8 cellular contexts compared by ENCODE assay signal in genomic region chr5:99177796-99178195, GRCh38.
"Had no signal": no experiment of that assay in that cellular context is flagged by ENCODE, and none has a peak within 500 bp of the region (broad histone marks: within the 10 kb centered on the region; RNA-seq: fewer than 3 reads in every experiment).

No MANE protein-coding gene starts in this region.

- H3K9me3 Mint-ChIP-seq: IgD-negative memory B cell had no signal

- H3K4me2 ChIP-seq: KMS-11 had no signal

- H3K4me3 ChIP-seq: K562 had no signal

- H3K4me1 Mint-ChIP-seq: IgD-negative memory B cell had no signal

- ATAC-seq: K562 had no signal

- DNase-seq: IMR-90, KBM-7, KG1 had no signal

- H3K9ac ChIP-seq: KMS-11 had no signal

- FAIRE-seq: HTR-8/SVneo, K562 had no signal

- H3K36me3 Mint-ChIP-seq: IgD-negative memory B cell had no signal

- H3K27ac ChIP-seq: HL-60, KMS-11 had no signal

- H3K4me3 Mint-ChIP-seq: IgD-negative memory B cell had no signal

- H3K27ac Mint-ChIP-seq: IgD-negative memory B cell had no signal

- H3K27me3 Mint-ChIP-seq: IgD-negative memory B cell had no signal
